ENCODE assay signal across 8 cellular contexts in genomic region chr2:61889212-61889956, GRCh38. TPM values are rescaled to one million over a fixed set of nuclear protein-coding genes. Genes with fewer than 3 reads are reported as not detected.
A peak's percentile ranks its signal among the peaks of the same experiment; 100 is the strongest.
DNase-seq lines count a peak whose midpoint lies in the region; ATAC-seq and TF ChIP-seq lines count a peak whose summit lies in the region.

No MANE protein-coding gene starts in this region.

- H2BK15ac ChIP-seq in neuronal stem cell (ENCODE audit: low read length): no peak overlapping the region

- peak overlapping the region; percentile 98 for H3K27ac Mint-ChIP-seq in Caco-2 (ENCODE audit: unreplicated experiment)
- peak overlapping the region; percentile 99 for H3K27ac Mint-ChIP-seq in effector memory CD8-positive, alpha-beta T cell

- H3K14ac ChIP-seq in neuronal stem cell (ENCODE audit: low read length): no peak overlapping the region

- no peak for ATAC-seq in effector memory CD8-positive, alpha-beta T cell (replicated peaks)
- no peak for ATAC-seq in HG02798 (IDR thresholded peaks at IDR 0.05; ENCODE audit: poor library complexity, unreplicated experiment)

- CTCF ChIA-PET in Caco-2 (lab: Charles Lee): no interaction called here

- no peaks in the 10 kb centered on the region for H3K27me3 ChIP-seq in Caco-2 (replicated peaks; ENCODE audit: control insufficient read depth, insufficient read depth, low read length)
- no peaks in the 10 kb centered on the region for H3K27me3 ChIP-seq in neuronal stem cell (ENCODE audit: control insufficient read depth in 3 of 3, insufficient read depth in 3 of 3, low read depth in 1 of 3, low read length in 3 of 3)

- H3K36me3 Mint-ChIP-seq in Caco-2 (ENCODE audit: insufficient read depth, unreplicated experiment): peaks cover 53% of the 10 kb centered on the region
- H3K36me3 Mint-ChIP-seq in effector memory CD8-positive, alpha-beta T cell (ENCODE audit: insufficient read depth): peaks cover 50% of the 10 kb centered on the region

- no peak overlapping the region for H3K27ac ChIP-seq in neuronal stem cell (replicated peaks; ENCODE audit: low read length)

- peak overlapping the region; percentile 92 for H2AFZ ChIP-seq in neuronal stem cell (ENCODE audit: low read length)

- H4K8ac ChIP-seq in neuronal stem cell (ENCODE audit: low read depth, low read length): no peak overlapping the region

- H3K23ac ChIP-seq in neuronal stem cell (ENCODE audit: low read depth, low read length, poor library complexity): no peak overlapping the region

- peak overlapping the region; percentile 14 for H2AK5ac ChIP-seq in neuronal stem cell (ENCODE audit: low read depth, low read length)

- H3K9me3 ChIP-seq in Caco-2 (no peaks in the 10 kb centered on the region), neuronal stem cell (replicated peaks in 1 of 2; ENCODE audit: control insufficient read depth in 2 of 2, insufficient read depth in 1 of 2, low read depth in 1 of 2, low read length in 2 of 2) (no peaks in the 10 kb centered on the region)

- H3K79me1 ChIP-seq in neuronal stem cell (ENCODE audit: low read depth, low read length): peaks cover 7% of the 10 kb centered on the region

- H3K4me2 ChIP-seq in neuronal stem cell (ENCODE audit: insufficient read depth, low read length, poor library complexity, severe bottlenecking): peak overlapping the region; percentile 35

- no peaks in the 10 kb centered on the region for H3K27me3 Mint-ChIP-seq in Caco-2 (ENCODE audit: insufficient read depth, unreplicated experiment)
- no peaks in the 10 kb centered on the region for H3K27me3 Mint-ChIP-seq in effector memory CD8-positive, alpha-beta T cell

- no peak overlapping the region for H2BK5ac ChIP-seq in neuronal stem cell (ENCODE audit: low read length)

- H2BK120ac ChIP-seq in neuronal stem cell (ENCODE audit: low read depth, low read length): no peak overlapping the region

- H3K4me3 ChIP-seq in Caco-2 (ENCODE audit: low read depth, low read length) (peak overlapping the region; percentile 91), neuronal stem cell (ENCODE audit: low read length in 2 of 2) (peak overlapping the region; percentile 18 to 49)

- H3K9me3 Mint-ChIP-seq in Caco-2 (ENCODE audit: unreplicated experiment): no peaks in the 10 kb centered on the region
- H3K9me3 Mint-ChIP-seq in effector memory CD8-positive, alpha-beta T cell: no peaks in the 10 kb centered on the region

- H3K36me3 ChIP-seq in Caco-2 (ENCODE audit: control insufficient read depth, insufficient read depth, low read length): no peaks in the 10 kb centered on the region
- H3K36me3 ChIP-seq in neuronal stem cell (replicated peaks in 1 of 2; ENCODE audit: control insufficient read depth in 2 of 2, insufficient read depth in 2 of 2, low read length in 2 of 2): peaks cover 2 to 29% of the 10 kb centered on the region in 2 donors

- no peak overlapping the region for H4K91ac ChIP-seq in neuronal stem cell (ENCODE audit: low read depth, low read length, poor library complexity)

- H2BK12ac ChIP-seq in neuronal stem cell (ENCODE audit: low read length): no peak overlapping the region

- H3K18ac ChIP-seq in neuronal stem cell (ENCODE audit: low read length): no peak overlapping the region

- POLR2A ChIA-PET in Caco-2 (lab: Charles Lee): no interaction called here

- TSS peak; percentile 84 for BruUV-seq in Caco-2 (replicated peaks; lab: Mats Ljungman, UMichigan)

- H3K4ac ChIP-seq in neuronal stem cell (ENCODE audit: low read length): no peak overlapping the region

- WGBS in neuronal stem cell (ENCODE audit: extremely low coverage in 2 of 2, insufficient read length in 2 of 2, insufficient replicate concordance in 1 of 2), 2 donors: no CpG with 5 or more reads among the region's 36 CpGs

- peak overlapping the region; percentile 94 for H3K4me3 Mint-ChIP-seq in Caco-2 (ENCODE audit: unreplicated experiment)
- H3K4me3 Mint-ChIP-seq in effector memory CD8-positive, alpha-beta T cell: peak overlapping the region; percentile 96 to 98

- H3K4me1 ChIP-seq in Caco-2 (peaks cover 20% of the 10 kb centered on the region), neuronal stem cell (ENCODE audit: control insufficient read depth in 2 of 2, insufficient read depth in 1 of 2, low read depth in 1 of 2, low read length in 2 of 2) (peaks cover 3 to 7% of the 10 kb centered on the region in 2 donors)

- H3K4me1 Mint-ChIP-seq in Caco-2 (ENCODE audit: low read depth, unreplicated experiment): peaks cover 12% of the 10 kb centered on the region
- H3K4me1 Mint-ChIP-seq in effector memory CD8-positive, alpha-beta T cell (ENCODE audit: low read depth in 2 of 2): peaks cover 22 to 27% of the 10 kb centered on the region in 2 donors

- DNase-seq in Caco-2: peak in 1 of 2 experiments; percentile 40
- peak; percentile 36 for DNase-seq in NCI-H2227 treated with DMSO at 0.1 percent for 48 hours (lab: John Stamatoyannopoulos, UW)
- no peak for DNase-seq in effector memory CD8-positive, alpha-beta T cell
- DNase-seq in neuronal stem cell (ENCODE audit: low spot score): no peak
- no peak for DNase-seq in NCI-H524 (lab: John Stamatoyannopoulos, UW)
- no peak for DNase-seq in GF-D8 (lab: John Stamatoyannopoulos, UW)
- no peak for DNase-seq in NCI-H1105 (lab: John Stamatoyannopoulos, UW)

- no peak for TF ChIP-seq CTCF in Caco-2 (IDR thresholded peaks at IDR 0.05; ENCODE audit: insufficient read depth in 1 of 2, low read depth in 1 of 2, low read length in 1 of 2, severe bottlenecking in 1 of 2, unreplicated experiment in 1 of 2)

- peak overlapping the region; percentile 12 for H3K9ac ChIP-seq in neuronal stem cell (ENCODE audit: low read depth, low read length, poor library complexity)

- intact Hi-C loops in Caco-2 (cut with micrococcal nuclease; ENCODE audit: unreplicated experiment): no loop called here

RNA-seq across cellular contexts. Expression of gene CCT4, which starts 0.9 kb away (rescaled TPM):
- 306 and 307 TPM in 2 replicates for total RNA-seq in Caco-2 (2022)
- 239 TPM for polyA plus RNA-seq in neuronal stem cell (2013, experiment 1 of 2)
- polyA plus RNA-seq in neuronal stem cell (2013, experiment 2 of 2): 240 TPM

RNA-seq across cellular contexts. Expression of gene COMMD1, which starts 16.1 kb away (rescaled TPM):
- total RNA-seq in Caco-2 (2022): 50.0 and 56.7 TPM in 2 replicates
- polyA plus RNA-seq in neuronal stem cell (2013, experiment 1 of 2): 35.3 TPM
- polyA plus RNA-seq in neuronal stem cell (2013, experiment 2 of 2): 36.3 TPM

RNA-seq across cellular contexts. Expression of gene FAM161A, which starts 35.5 kb away (rescaled TPM):
- total RNA-seq in Caco-2 (2022): 9.1 and 9.8 TPM in 2 replicates
- polyA plus RNA-seq in neuronal stem cell (2013, experiment 1 of 2): 13.3 TPM
- polyA plus RNA-seq in neuronal stem cell (2013, experiment 2 of 2): 14.1 TPM
